1 cellular context compared by ENCODE assay signal in genomic region chr11:64694821-64695365, GRCh38.
A peak's percentile ranks its signal among the peaks of the same experiment; 100 is the strongest.
TF ChIP-seq lines count a peak whose summit lies in the region.

No MANE protein-coding gene starts in this region.

TF ChIP-seq in K562, 482 proteins besides CTCF, POLR2A, EP300 and RAD21 (continued from another document):
- peak; percentile 44; the same call in 1 of the 2 replicates for TF ChIP-seq RFX1 (IDR thresholded peaks at IDR 0.05)
- TF ChIP-seq MAFG (tag; conservative IDR thresholded peaks at IDR 0.05) = no peak
- no peak for TF ChIP-seq ZBTB11 (CRISPR knock-in tag; IDR thresholded peaks at IDR 0.05)
- no peak for TF ChIP-seq ZNF41 (CRISPR knock-in tag; conservative IDR thresholded peaks at IDR 0.05)
- TF ChIP-seq NFXL1 (CRISPR knock-in tag; IDR thresholded peaks at IDR 0.05) = no peak
- no peak for TF ChIP-seq CHD4 (IDR thresholded peaks at IDR 0.05; ENCODE audit: insufficient read depth, insufficient replicate concordance, low read depth, low read length, poor library complexity, severe bottlenecking)
- TF ChIP-seq BMI1 (IDR thresholded peaks at IDR 0.05; ENCODE audit: low read length) = no peak
- TF ChIP-seq NBN (IDR thresholded peaks at IDR 0.05; ENCODE audit: low read depth) = no peak
